1 cellular context compared by ENCODE assay signal in genomic region chr15:75123395-75123794, GRCh38.
TF ChIP-seq lines count a peak whose summit lies in the region.

No MANE protein-coding gene starts in this region.

TF ChIP-seq in GM12878, 131 proteins besides CTCF, POLR2A, EP300 and RAD21 (continued from another document):
- no peak for TF ChIP-seq MXI1 (IDR thresholded peaks at IDR 0.05; ENCODE audit: low read depth, low read length)
- TF ChIP-seq MTA2 (IDR thresholded peaks at IDR 0.05; ENCODE audit: low read depth): no peak
- TF ChIP-seq TCF7 (IDR thresholded peaks at IDR 0.05; ENCODE audit: borderline replicate concordance): no peak
